Comparison of ENCODE assay signal across 28 cellular contexts in genomic region chr17:1272701-1273100, GRCh38. TPM values are rescaled to one million over a fixed set of nuclear protein-coding genes. Genes with fewer than 3 reads are reported as not detected.
"Had no signal": no experiment of that assay in that cellular context is flagged by ENCODE, and none has a peak within 500 bp of the region (broad histone marks: within the 10 kb centered on the region; RNA-seq: fewer than 3 reads in every experiment).

No MANE protein-coding gene starts in this region.

- H3K9me3 ChIP-seq: adrenal gland, breast epithelium had no signal

- H3K4me3 Mint-ChIP-seq: activated B cell treated with CpG ODN at 0.5 μM for 24 hours; activated CD4-positive, alpha-beta memory T cell treated with anti-CD3 and anti-CD28 coated beads, Interleukin-2, amount 10 ng/mL, durations not matched to agents 7 days and 5 days; activated CD4-positive, alpha-beta T cell treated with anti-CD3 and anti-CD28 coated beads, Interleukin-2, amount 10 ng/mL, durations not matched to agents 7 days and 5 days; activated naive CD8-positive, alpha-beta T cell treated with anti-CD3 and anti-CD28 coated beads, Interleukin-2, amount 10 ng/mL, durations not matched to agents 7 days and 5 days; T-cell had no signal

- H3K36me3 ChIP-seq: adrenal gland, breast epithelium had no signal

- H3K36me3 Mint-ChIP-seq: activated naive CD8-positive, alpha-beta T cell treated with anti-CD3 and anti-CD28 coated beads, Interleukin-2, amount 10 ng/mL, durations not matched to agents 7 days and 5 days; T-cell had no signal

- FAIRE-seq: RCC 7860, TTC549 had no signal

- H3K9me3 Mint-ChIP-seq: activated B cell treated with CpG ODN at 0.5 μM for 24 hours; activated CD4-positive, alpha-beta memory T cell treated with anti-CD3 and anti-CD28 coated beads, Interleukin-2, amount 10 ng/mL, durations not matched to agents 7 days and 5 days; activated CD4-positive, alpha-beta T cell treated with anti-CD3 and anti-CD28 coated beads, Interleukin-2, amount 10 ng/mL, durations not matched to agents 7 days and 5 days; activated naive CD8-positive, alpha-beta T cell treated with anti-CD3 and anti-CD28 coated beads, Interleukin-2, amount 10 ng/mL, durations not matched to agents 7 days and 5 days; T-cell had no signal

- ATAC-seq: PC-3, T-cell had no signal

- DNase-seq: activated B cell treated with CpG ODN at 0.5 μM for 24 hours; activated CD4-positive, alpha-beta memory T cell treated with anti-CD3 and anti-CD28 coated beads, Interleukin-2, amount 10 ng/mL, durations not matched to agents 7 days and 5 days; activated CD4-positive, alpha-beta T cell treated with anti-CD3 and anti-CD28 coated beads for 1 hour; activated CD4-positive, alpha-beta T cell treated with anti-CD3 and anti-CD28 coated beads, Interleukin-2, amount 10 ng/mL, durations not matched to agents 7 days and 5 days; activated naive CD4-positive, alpha-beta T cell treated with anti-CD3 and anti-CD28 coated beads, Interleukin-2, amount 50 U/mL, for 16 hours; activated naive CD8-positive, alpha-beta T cell treated with anti-CD3 and anti-CD28 coated beads, Interleukin-2, amount 10 ng/mL, durations not matched to agents 7 days and 5 days; adrenal gland; Kasumi-1; KBM-7; NCI-H1105 treated with DMSO at 0.1 percent for 48 hours; NCI-H146; NCI-H187 treated with DMSO at 0.1 percent for 48 hours; NCI-H2171; NCI-H2227 treated with DMSO at 0.1 percent for 48 hours; NCI-H446 treated with DMSO at 0.1 percent for 48 hours; NCI-H524 treated with DMSO at 0.1 percent for 48 hours; NCI-H774; NK-92 treated with Interleukin-12 subunit alpha and Interleukin-12 subunit beta, amount 100 ng/mL, for 24 hours; PC-3; SHP77 treated with DMSO at 0.1 percent for 48 hours; T-cell; T-helper 2 cell; T1000 had no signal

- H3K27ac ChIP-seq: adrenal gland, breast epithelium had no signal

- H3K27ac Mint-ChIP-seq: activated B cell treated with CpG ODN at 0.5 μM for 24 hours; activated CD4-positive, alpha-beta memory T cell treated with anti-CD3 and anti-CD28 coated beads, Interleukin-2, amount 10 ng/mL, durations not matched to agents 7 days and 5 days; activated CD4-positive, alpha-beta T cell treated with anti-CD3 and anti-CD28 coated beads, Interleukin-2, amount 10 ng/mL, durations not matched to agents 7 days and 5 days; activated naive CD8-positive, alpha-beta T cell treated with anti-CD3 and anti-CD28 coated beads, Interleukin-2, amount 10 ng/mL, durations not matched to agents 7 days and 5 days; T-cell had no signal

- H3K4me3 ChIP-seq: adrenal gland, breast epithelium had no signal

RNA-seq across cellular contexts. Expression of gene BHLHA9, which starts 2.5 kb away (rescaled TPM):
- total RNA-seq: activated B cell treated with CpG ODN at 0.5 μM for 24 hours; activated CD4-positive, alpha-beta memory T cell treated with anti-CD3 and anti-CD28 coated beads, Interleukin-2, amount 10 ng/mL, durations not matched to agents 7 days and 5 days; activated CD4-positive, alpha-beta T cell treated with anti-CD3 and anti-CD28 coated beads, Interleukin-2, amount 10 ng/mL, durations not matched to agents 7 days and 5 days; activated CD8-positive, alpha-beta memory T cell treated with anti-CD3 and anti-CD28 coated beads for 36 hours; activated naive CD8-positive, alpha-beta T cell treated with anti-CD3 and anti-CD28 coated beads, Interleukin-2, amount 10 ng/mL, durations not matched to agents 7 days and 5 days; adrenal gland; breast epithelium; PC-3; SK-MEL-5; T-cell had no signal
- polyA plus RNA-seq: adrenal gland had no signal

RNA-seq across cellular contexts. Expression of gene TRARG1, which starts 6.8 kb away (rescaled TPM):
- total RNA-seq: activated B cell treated with CpG ODN at 0.5 μM for 24 hours; activated CD8-positive, alpha-beta memory T cell treated with anti-CD3 and anti-CD28 coated beads for 36 hours; PC-3; SK-MEL-5; T-cell had no signal
